3 cellular contexts compared by ENCODE assay signal in the genomic region with DNA sequence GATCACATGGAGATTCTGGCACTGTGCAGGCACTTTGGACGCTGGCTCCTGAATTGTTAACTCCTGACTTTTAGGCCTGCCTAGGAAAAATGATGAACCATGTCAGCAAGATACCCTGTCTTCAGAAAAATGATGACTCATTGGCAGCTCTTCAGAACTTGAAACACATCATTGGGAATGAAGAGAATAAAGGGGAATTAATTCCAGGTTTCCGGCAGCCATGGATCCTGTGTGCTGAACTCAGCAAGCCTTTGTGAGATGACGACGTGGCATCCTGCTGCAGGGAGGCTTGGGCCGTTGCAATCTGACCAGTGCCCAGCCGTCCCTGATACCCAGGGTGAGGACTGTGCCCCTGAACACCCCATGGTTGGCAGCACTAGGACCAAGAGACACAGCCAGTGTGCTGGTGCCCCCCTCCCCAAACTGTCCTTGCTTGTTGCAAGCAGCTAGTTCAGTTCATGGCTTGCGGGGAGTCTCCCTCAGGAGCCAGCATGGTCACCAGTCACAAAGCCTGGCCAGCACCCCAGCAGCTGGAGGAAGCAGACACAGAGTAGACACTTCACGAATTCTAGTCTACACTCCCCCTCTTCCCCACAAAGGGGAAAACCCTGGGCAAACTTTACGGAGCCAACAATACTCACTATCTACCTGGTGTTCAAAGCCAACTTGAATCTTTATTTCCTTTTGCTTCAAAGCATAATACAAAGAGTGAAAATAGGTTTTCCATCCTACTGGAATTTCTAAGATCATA.
TF ChIP-seq lines count a peak whose summit lies in the region.

No MANE protein-coding gene starts in this region.

TF ChIP-seq in A549, 52 proteins besides CTCF, POLR2A, EP300 and RAD21:
- TF ChIP-seq NFE2L2 (conservative IDR thresholded peaks at IDR 0.05; ENCODE audit: low read length): peak; percentile 39; the same call in 1 of the 2 replicates
- peak; percentile 68 for TF ChIP-seq MAFK (IDR thresholded peaks at IDR 0.05; ENCODE audit: partially characterized antibody)
- no peak for TF ChIP-seq E2F6 (IDR thresholded peaks at IDR 0.05; ENCODE audit: borderline replicate concordance, low read depth)
- TF ChIP-seq BHLHE40 (IDR thresholded peaks at IDR 0.05; ENCODE audit: low read depth, low read length): no peak
- TF ChIP-seq FOSL2 (IDR thresholded peaks at IDR 0.05): no peak
- peak; percentile 48; the same call in 1 of the 2 replicates for TF ChIP-seq FOSL2 (CRISPR knock-in tag; IDR thresholded peaks at IDR 0.05)
TF ChIP-seq in A549: peak in this region for 3.

TF ChIP-seq in GM12878, 131 proteins besides CTCF, POLR2A, EP300 and RAD21 (continued from another document):
- TF ChIP-seq CREM (IDR thresholded peaks at IDR 0.05; ENCODE audit: low read depth) (no peak), RUNX3 (IDR thresholded peaks at IDR 0.05; ENCODE audit: low read length) (peak; percentile 31; the same call in 1 of the 2 replicates)

TF ChIP-seq in liver, 16 proteins besides CTCF, POLR2A, EP300 and RAD21:
- TF ChIP-seq REST (IDR thresholded peaks at IDR 0.05) (no peak), ZBTB33 (IDR thresholded peaks at IDR 0.05) (no peak), FOXA2 (IDR thresholded peaks at IDR 0.05) (no peak)
